In the genomic region with DNA sequence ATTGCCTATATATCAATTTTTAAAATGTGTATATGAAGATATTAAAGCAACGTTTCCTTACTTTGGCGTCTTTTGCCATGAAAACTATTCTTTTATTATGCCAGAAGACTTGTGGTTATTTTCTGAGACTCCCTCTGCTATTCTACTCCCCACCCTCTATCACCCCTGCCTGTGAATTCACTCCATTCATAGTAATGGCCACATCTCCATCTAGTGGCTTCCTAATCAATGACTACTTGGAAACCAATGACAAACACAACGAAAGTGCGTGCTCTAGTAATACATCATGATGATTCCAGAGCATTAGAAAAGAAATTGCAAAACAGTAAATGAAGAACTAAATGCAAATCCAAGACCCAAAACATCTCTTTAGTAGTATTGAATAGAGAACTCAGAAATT, we compare ENCODE assay signal across 8 cellular contexts.
DNase-seq lines count a peak whose midpoint lies in the region; ATAC-seq, FAIRE-seq and TF ChIP-seq lines count a peak whose summit lies in the region.

No MANE protein-coding gene starts in this region.

- RAD21 ChIA-PET in GM12878 (lab: Charles Lee; ENCODE audit: unreplicated experiment), result interaction anchor here (1.0 to 2.7 kb wide), 5 partner anchors 31 to 462 kb away, joined by 3 to 34 read pairs (median 5); a partner anchor contains a TSS

- H3K4me3 Mint-ChIP-seq in stimulated activated effector memory CD8-positive, alpha-beta T cell treated with anti-CD3 and anti-CD28 coated beads, Interleukin-12 subunit alpha, Interleukin-12 subunit beta, amount 100 ng/mL, for 72 hours, result no peak overlapping the region

- H3K4me1 Mint-ChIP-seq in stimulated activated effector memory CD8-positive, alpha-beta T cell treated with anti-CD3 and anti-CD28 coated beads, Interleukin-12 subunit alpha, Interleukin-12 subunit beta, amount 100 ng/mL, for 72 hours, result no peaks in the 10 kb centered on the region

- no peaks in the 10 kb centered on the region for H3K36me3 Mint-ChIP-seq in stimulated activated effector memory CD8-positive, alpha-beta T cell treated with anti-CD3 and anti-CD28 coated beads, Interleukin-12 subunit alpha, Interleukin-12 subunit beta, amount 100 ng/mL, for 72 hours

- H3K4me3 ChIP-seq in HAP-1 (no peak overlapping the region), GM12878 (no peak overlapping the region), kidney epithelial cell (ENCODE audit: low read depth, low read length) (no peak overlapping the region)

- no peak for TF ChIP-seq POLR2A in GM12878 (IDR thresholded peaks at IDR 0.05; ENCODE audit: low read depth, low read length)

- H3K27me3 ChIP-seq in HAP-1 (ENCODE audit: low read depth), result no peaks in the 10 kb centered on the region
- H3K27me3 ChIP-seq in GM12878 (replicated peaks in 1 of 2; ENCODE audit: control insufficient read depth in 2 of 2, insufficient read depth in 2 of 2, low read length in 1 of 2), result no peaks in the 10 kb centered on the region
- H3K27me3 ChIP-seq in kidney epithelial cell (ENCODE audit: control insufficient read depth, insufficient read depth, low read length), result no peaks in the 10 kb centered on the region

- SMC1A ChIA-PET in GM12878 (lab: Charles Lee; ENCODE audit: uncharacterized antibody, unreplicated experiment), result interaction anchor here (0.9 to 5.0 kb wide), 11 partner anchors 11 to 487 kb away, joined by 3 to 84 read pairs (median 3); no protein-coding TSS in a partner anchor

- no peak overlapping the region; the same call in 1 of the 2 replicates for H2AFZ ChIP-seq in GM12878 (ENCODE audit: control insufficient read depth, low read depth, low read length)

- H3K27ac Mint-ChIP-seq in stimulated activated effector memory CD8-positive, alpha-beta T cell treated with anti-CD3 and anti-CD28 coated beads, Interleukin-12 subunit alpha, Interleukin-12 subunit beta, amount 100 ng/mL, for 72 hours, result no peak overlapping the region

- no peak overlapping the region for H3K27ac ChIP-seq in GM12878 (ENCODE audit: control insufficient read depth, insufficient read depth)

- no peak for TF ChIP-seq EP300 in GM12878 (IDR thresholded peaks at IDR 0.05; ENCODE audit: borderline replicate concordance in 1 of 2, control insufficient read depth in 1 of 2, low read depth in 2 of 2, low read length in 2 of 2)

- intact Hi-C loops in GM12878 (cut with micrococcal nuclease; ENCODE audit: unreplicated experiment), result loop anchor here (1.0 to 5.0 kb wide), 7 partner anchors 60 to 457 kb away; no protein-coding TSS in a partner anchor

- in situ Hi-C loops in HAP-1 (cut with MboI; ENCODE audit: low sequenced_read_pairs), result no loop called here
- in situ Hi-C loops in GM12878 (cut with MboI), result loop anchor here (5.0 kb wide), 1 partner anchor 454 kb away; no protein-coding TSS in a partner anchor

- H3K4me1 ChIP-seq in HAP-1 (no peaks in the 10 kb centered on the region), GM12878 (ENCODE audit: control insufficient read depth, insufficient read depth, low read length) (no peaks in the 10 kb centered on the region)

- 37% methylated on average over 4 of the region's 4 CpGs for WGBS in GM12878 (ENCODE audit: insufficient coverage, insufficient replicate concordance, low lambda C conversion rate, missing lambda C conversion rate)

- no peaks in the 10 kb centered on the region for H3K9me3 ChIP-seq in HAP-1
- no peaks in the 10 kb centered on the region for H3K9me3 ChIP-seq in GM12878 (replicated peaks; ENCODE audit: control insufficient read depth, insufficient read depth, low read length)

- BruUV-seq in GM12878 (replicated peaks; lab: Mats Ljungman, UMichigan), result no TSS peak

- no peaks in the 10 kb centered on the region for H3K79me2 ChIP-seq in GM12878 (ENCODE audit: control insufficient read depth, insufficient read depth, low read length)

- POLR2A ChIA-PET in GM12878 (lab: Charles Lee), result no interaction called here

- no peak overlapping the region for H3K4me2 ChIP-seq in GM12878 (ENCODE audit: control insufficient read depth, insufficient read depth)

- TF ChIP-seq CTCF in GM12878 (IDR thresholded peaks at IDR 0.05 in 2 of 3, conservative IDR thresholded peaks at IDR 0.05 in 1 of 3; ENCODE audit: control insufficient read depth in 2 of 3, extremely low read depth in 1 of 3, insufficient read depth in 1 of 3, low read depth in 3 of 3, low read length in 3 of 3) (peak; percentile 52 to 72 (median 66); a peak in 5 of 6 replicates), kidney epithelial cell (IDR thresholded peaks at IDR 0.05; ENCODE audit: insufficient read depth, low read length, poor library complexity, severe bottlenecking) (peak; percentile 54)

- H3K36me3 ChIP-seq in HAP-1 (replicated peaks) (no peaks in the 10 kb centered on the region), GM12878 (ENCODE audit: control insufficient read depth in 2 of 2, insufficient read depth in 2 of 2, low read length in 1 of 2) (no peaks in the 10 kb centered on the region), kidney epithelial cell (ENCODE audit: control insufficient read depth, insufficient read depth, low read length) (no peaks in the 10 kb centered on the region)

- peak; percentile 98 for ATAC-seq in GM12878
- no peak for ATAC-seq in stimulated activated effector memory CD8-positive, alpha-beta T cell treated with anti-CD3 and anti-CD28 coated beads, Interleukin-12 subunit alpha, Interleukin-12 subunit beta, amount 100 ng/mL, for 72 hours
- no peak for ATAC-seq in HG03442 (IDR thresholded peaks at IDR 0.05; ENCODE audit: unreplicated experiment)

- H4K20me1 ChIP-seq in GM12878 (ENCODE audit: control insufficient read depth, insufficient read depth), result no peaks in the 10 kb centered on the region

- FAIRE-seq in GM12878 (lab: Jason Lieb, UNC), result no peak

- H3K9ac ChIP-seq in GM12878 (ENCODE audit: control insufficient read depth, insufficient read depth, low read length), result no peak overlapping the region

- DNase-seq in EL (peak; percentile 25), HAP-1 (ENCODE audit: low spot score in 2 of 2) (peak; percentile 36 to 60), NCI-H146 treated with DMSO at 0.1 percent for 48 hours (lab: John Stamatoyannopoulos, UW; ENCODE audit: unreplicated experiment) (peak; percentile 3), GM12878 (ENCODE audit: low read depth, low spot score) (peak; percentile 30), kidney epithelial cell (ENCODE audit: low read depth) (no peak)
- DNase-seq in stimulated activated effector memory CD8-positive, alpha-beta T cell treated with anti-CD3 and anti-CD28 coated beads, Interleukin-12 subunit alpha, Interleukin-12 subunit beta, amount 100 ng/mL, for 72 hours (ENCODE audit: low spot score in 2 of 2), result no peak
- DNase-seq in effector CD4-positive, alpha-beta T cell, result no peak

- peak; percentile 99 for TF ChIP-seq RAD21 in GM12878 (IDR thresholded peaks at IDR 0.05; ENCODE audit: insufficient read depth, low read depth, low read length)

- CTCF ChIA-PET in GM12878 (lab: Yijun Ruan, JAX), result interaction anchor here (0.6 to 5.0 kb wide), 11 partner anchors 11 to 772 kb away, joined by 3 to 67 read pairs (median 3); no protein-coding TSS in a partner anchor

- peaks cover 17% of the 10 kb centered on the region for H3K9me3 Mint-ChIP-seq in stimulated activated effector memory CD8-positive, alpha-beta T cell treated with anti-CD3 and anti-CD28 coated beads, Interleukin-12 subunit alpha, Interleukin-12 subunit beta, amount 100 ng/mL, for 72 hours

TF ChIP-seq in GM12878, 131 proteins besides CTCF, POLR2A, EP300 and RAD21 (continues in another document):
- TF ChIP-seq FOXM1 (IDR thresholded peaks at IDR 0.05; ENCODE audit: low read depth, low read length) (peak; percentile 75), RBBP5 (conservative IDR thresholded peaks at IDR 0.05) (no peak), WRNIP1 (IDR thresholded peaks at IDR 0.05; ENCODE audit: borderline replicate concordance, low read depth, low read length) (no peak), TBL1XR1 (IDR thresholded peaks at IDR 0.05; ENCODE audit: low read depth, low read length) (no peak), JUND (IDR thresholded peaks at IDR 0.05; ENCODE audit: low read depth, low read length) (no peak), IKZF1 (conservative IDR thresholded peaks at IDR 0.05) (no peak), BRCA1 (IDR thresholded peaks at IDR 0.05; ENCODE audit: low read depth, low read length) (no peak), SIX5 (IDR thresholded peaks at IDR 0.05; ENCODE audit: low read depth, low read length, severe bottlenecking) (no peak), POLR2AphosphoS2 (IDR thresholded peaks at IDR 0.05; ENCODE audit: low read depth, low read length) (no peak)
- TF ChIP-seq, protein P1, sequence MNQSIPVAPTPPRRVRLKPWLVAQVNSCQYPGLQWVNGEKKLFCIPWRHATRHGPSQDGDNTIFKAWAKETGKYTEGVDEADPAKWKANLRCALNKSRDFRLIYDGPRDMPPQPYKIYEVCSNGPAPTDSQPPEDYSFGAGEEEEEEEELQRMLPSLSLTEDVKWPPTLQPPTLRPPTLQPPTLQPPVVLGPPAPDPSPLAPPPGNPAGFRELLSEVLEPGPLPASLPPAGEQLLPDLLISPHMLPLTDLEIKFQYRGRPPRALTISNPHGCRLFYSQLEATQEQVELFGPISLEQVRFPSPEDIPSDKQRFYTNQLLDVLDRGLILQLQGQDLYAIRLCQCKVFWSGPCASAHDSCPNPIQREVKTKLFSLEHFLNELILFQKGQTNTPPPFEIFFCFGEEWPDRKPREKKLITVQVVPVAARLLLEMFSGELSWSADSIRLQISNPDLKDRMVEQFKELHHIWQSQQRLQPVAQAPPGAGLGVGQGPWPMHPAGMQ (IDR thresholded peaks at IDR 0.05; ENCODE audit: borderline replicate concordance), result no peak
- TF ChIP-seq, protein P2, sequence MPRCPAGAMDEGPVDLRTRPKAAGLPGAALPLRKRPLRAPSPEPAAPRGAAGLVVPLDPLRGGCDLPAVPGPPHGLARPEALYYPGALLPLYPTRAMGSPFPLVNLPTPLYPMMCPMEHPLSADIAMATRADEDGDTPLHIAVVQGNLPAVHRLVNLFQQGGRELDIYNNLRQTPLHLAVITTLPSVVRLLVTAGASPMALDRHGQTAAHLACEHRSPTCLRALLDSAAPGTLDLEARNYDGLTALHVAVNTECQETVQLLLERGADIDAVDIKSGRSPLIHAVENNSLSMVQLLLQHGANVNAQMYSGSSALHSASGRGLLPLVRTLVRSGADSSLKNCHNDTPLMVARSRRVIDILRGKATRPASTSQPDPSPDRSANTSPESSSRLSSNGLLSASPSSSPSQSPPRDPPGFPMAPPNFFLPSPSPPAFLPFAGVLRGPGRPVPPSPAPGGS (IDR thresholded peaks at IDR 0.05; ENCODE audit: borderline replicate concordance, insufficient read depth, low read depth, low read length, poor library complexity, severe bottlenecking), result no peak
- TF ChIP-seq, protein P3, sequence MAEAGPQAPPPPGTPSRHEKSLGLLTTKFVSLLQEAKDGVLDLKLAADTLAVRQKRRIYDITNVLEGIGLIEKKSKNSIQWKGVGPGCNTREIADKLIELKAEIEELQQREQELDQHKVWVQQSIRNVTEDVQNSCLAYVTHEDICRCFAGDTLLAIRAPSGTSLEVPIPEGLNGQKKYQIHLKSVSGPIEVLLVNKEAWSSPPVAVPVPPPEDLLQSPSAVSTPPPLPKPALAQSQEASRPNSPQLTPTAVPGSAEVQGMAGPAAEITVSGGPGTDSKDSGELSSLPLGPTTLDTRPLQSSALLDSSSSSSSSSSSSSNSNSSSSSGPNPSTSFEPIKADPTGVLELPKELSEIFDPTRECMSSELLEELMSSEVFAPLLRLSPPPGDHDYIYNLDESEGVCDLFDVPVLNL (IDR thresholded peaks at IDR 0.05; ENCODE audit: low read depth, low read length), result no peak

Comparison
In these comparisons a context has a peak if more than half of its experiments do, and no peak if none do; other contexts are left out.
1. DNase-seq: peak in EL (single experiment), HAP-1 (2 of 2), NCI-H146 treated with DMSO at 0.1 percent for 48 hours (single experiment) and GM12878 (single experiment); none in kidney epithelial cell (single experiment), stimulated activated effector memory CD8-positive, alpha-beta T cell treated with anti-CD3 and anti-CD28 coated beads, Interleukin-12 subunit alpha, Interleukin-12 subunit beta, amount 100 ng/mL, for 72 hours (0 of 2) and effector CD4-positive, alpha-beta T cell (single experiment).